11 cellular contexts compared by ENCODE assay signal in genomic region chr1:205512059-205513045, GRCh38. TPM values are rescaled to one million over a fixed set of nuclear protein-coding genes. Genes with fewer than 3 reads are reported as not detected.
A peak's percentile ranks its signal among the peaks of the same experiment; 100 is the strongest.
DNase-seq lines count a peak whose midpoint lies in the region; ATAC-seq and TF ChIP-seq lines count a peak whose summit lies in the region.
"Had no signal": no experiment of that assay in that cellular context is flagged by ENCODE, and none has a peak within 500 bp of the region (broad histone marks: within the 10 kb centered on the region; RNA-seq: fewer than 3 reads in every experiment).

No MANE protein-coding gene starts in this region.

- H3K4me1 Mint-ChIP-seq in activated CD4-positive, alpha-beta memory T cell treated with anti-CD3 and anti-CD28 coated beads, Interleukin-2, amount 10 ng/mL, durations not matched to agents 7 days and 5 days, result peaks cover 3% of the 10 kb centered on the region

- H3K27ac ChIP-seq in colonic mucosa (no peak overlapping the region), lung (ENCODE audit: low read depth in 1 of 2, low read length in 1 of 2) (peak overlapping the region; percentile 57 to 76), tibial artery (peak overlapping the region; percentile 89 to 92)
- H3K27ac ChIP-seq: A549 had no signal

- no peak overlapping the region for H3K9ac ChIP-seq in colonic mucosa (ENCODE audit: low read depth in 2 of 2, low read length in 2 of 2)

- H3K36me3 ChIP-seq in colonic mucosa, result no peaks in the 10 kb centered on the region
- no peaks in the 10 kb centered on the region for H3K36me3 ChIP-seq in lung (ENCODE audit: control insufficient read depth in 2 of 2, insufficient read depth in 2 of 2, low read length in 2 of 2)
- H3K36me3 ChIP-seq in tibial artery, result no peaks in the 10 kb centered on the region

- H3K36me3 Mint-ChIP-seq in activated CD4-positive, alpha-beta memory T cell treated with anti-CD3 and anti-CD28 coated beads, Interleukin-2, amount 10 ng/mL, durations not matched to agents 7 days and 5 days (ENCODE audit: low read depth), result no peaks in the 10 kb centered on the region

- no peak overlapping the region for H3K4me3 ChIP-seq in colonic mucosa
- H3K4me3 ChIP-seq in lung, result no peak overlapping the region
- no peak overlapping the region for H3K4me3 ChIP-seq in tibial artery
- H3K4me3 ChIP-seq: A549 had no signal

- DNase-seq in NCI-H2029 (lab: John Stamatoyannopoulos, UW) (peak; percentile 22), NCI-H2029 treated with DMSO at 0.1 percent for 48 hours (lab: John Stamatoyannopoulos, UW) (no peak), colonic mucosa (peak; percentile 41), lung (ENCODE audit: low spot score) (no peak), tibial artery (peak; percentile 53 to 92)
- DNase-seq in activated CD4-positive, alpha-beta memory T cell treated with anti-CD3 and anti-CD28 coated beads, Interleukin-2, amount 10 ng/mL, durations not matched to agents 7 days and 5 days, result no peak

- intact Hi-C loops in colonic mucosa (cut with DNase I), result no loop called here
- intact Hi-C loops in tibial artery (cut with DNase I; ENCODE audit: low total_unique reads), result no loop called here

- H3K27me3 Mint-ChIP-seq in activated CD4-positive, alpha-beta memory T cell treated with anti-CD3 and anti-CD28 coated beads, Interleukin-2, amount 10 ng/mL, durations not matched to agents 7 days and 5 days, result peaks cover 3% of the 10 kb centered on the region

- TF ChIP-seq CTCF in colonic mucosa (IDR thresholded peaks at IDR 0.05) (no peak), lung (IDR thresholded peaks at IDR 0.05; ENCODE audit: control extremely low read depth, extremely low read depth) (no peak), tibial artery (IDR thresholded peaks at IDR 0.05) (no peak)

- no peaks in the 10 kb centered on the region for H3K9me3 ChIP-seq in colonic mucosa
- H3K9me3 ChIP-seq in lung (ENCODE audit: control insufficient read depth in 2 of 2, insufficient read depth in 1 of 2, low read length in 1 of 2), result no peaks in the 10 kb centered on the region
- H3K9me3 ChIP-seq in tibial artery, result no peaks in the 10 kb centered on the region
- H3K9me3 ChIP-seq: A549 had no signal

- H3K27me3 ChIP-seq in colonic mucosa, result no peaks in the 10 kb centered on the region
- H3K27me3 ChIP-seq in lung (ENCODE audit: control insufficient read depth, insufficient read depth), result no peaks in the 10 kb centered on the region
- H3K27me3 ChIP-seq in tibial artery, result no peaks in the 10 kb centered on the region

- no peak overlapping the region for H3K4me3 Mint-ChIP-seq in activated CD4-positive, alpha-beta memory T cell treated with anti-CD3 and anti-CD28 coated beads, Interleukin-2, amount 10 ng/mL, durations not matched to agents 7 days and 5 days

- H3K9me3 Mint-ChIP-seq in activated CD4-positive, alpha-beta memory T cell treated with anti-CD3 and anti-CD28 coated beads, Interleukin-2, amount 10 ng/mL, durations not matched to agents 7 days and 5 days, result no peaks in the 10 kb centered on the region

- ATAC-seq in lung (ENCODE audit: insufficient read depth, low FRiP score) (peak; percentile 16), GM19035 (IDR thresholded peaks at IDR 0.05; ENCODE audit: unreplicated experiment) (no peak), HG02642 (IDR thresholded peaks at IDR 0.05; ENCODE audit: poor library complexity, unreplicated experiment) (no peak)
- ATAC-seq: A549, SK-N-SH treated with all-trans-retinoic acid at 6 μM for 48 hours had no signal

- CTCF ChIA-PET in activated CD4-positive, alpha-beta memory T cell treated with anti-CD3 and anti-CD28 coated beads, Interleukin-2, amount 10 ng/mL, durations not matched to agents 7 days and 5 days (lab: Charles Lee), result interaction anchor here (0.9 to 1.8 kb wide), 3 partner anchors 10 to 239 kb away, joined by 3 read pairs; no protein-coding TSS in a partner anchor

- POLR2A ChIA-PET in activated CD4-positive, alpha-beta memory T cell treated with anti-CD3 and anti-CD28 coated beads, Interleukin-2, amount 10 ng/mL, durations not matched to agents 7 days and 5 days (lab: Charles Lee), result interaction anchor here (1.3 kb wide), 1 partner anchor 12 kb away, joined by 3 read pairs; no protein-coding TSS in a partner anchor

- H3K27ac Mint-ChIP-seq in activated CD4-positive, alpha-beta memory T cell treated with anti-CD3 and anti-CD28 coated beads, Interleukin-2, amount 10 ng/mL, durations not matched to agents 7 days and 5 days, result no peak overlapping the region

- H3K4me1 ChIP-seq in colonic mucosa (no peaks in the 10 kb centered on the region), lung (ENCODE audit: control insufficient read depth in 2 of 2, insufficient read depth in 2 of 2, low read length in 2 of 2) (peaks cover 24 to 29% of the 10 kb centered on the region in 2 donors), tibial artery (peaks cover 0 to 91% (median 67%) of the 10 kb centered on the region in 4 donors)
- H3K4me1 ChIP-seq: A549 had no signal

- 52 to 56% methylated on average over 13 of the region's 13 CpGs for WGBS in lung, 2 donors

RNA-seq across cellular contexts. Expression of gene CDK18, which starts 7.9 kb away (rescaled TPM):
- total RNA-seq in colonic mucosa (10 to 100 TPM; 27.9 to 46.0 TPM), lung (10 to 100 TPM; 10.9 to 19.1 TPM)
- polyA plus RNA-seq in lung, result 10 to 100 TPM in 1 of 2 donors, 1 to 10 TPM in 1; 9.7 to 21.0 TPM
- 1 to 10 TPM; 1.1 to 1.4 TPM for total RNA-seq in activated CD4-positive, alpha-beta memory T cell treated with anti-CD3 and anti-CD28 coated beads, Interleukin-2, amount 10 ng/mL, durations not matched to agents 7 days and 5 days

RNA-seq across cellular contexts. Expression of gene BLACAT1, which starts 56.5 kb away (rescaled TPM):
- under 1 TPM; 0.20 to 0.37 TPM for total RNA-seq in colonic mucosa
- total RNA-seq in lung, result under 1 TPM; 0.55 to 0.74 TPM
- polyA plus RNA-seq in lung, result under 1 TPM; 0.35 to 0.61 TPM
- under 1 TPM; 0.55 to 0.65 TPM for total RNA-seq in activated CD4-positive, alpha-beta memory T cell treated with anti-CD3 and anti-CD28 coated beads, Interleukin-2, amount 10 ng/mL, durations not matched to agents 7 days and 5 days
- total RNA-seq: mononuclear cell had no signal

Comparison
In these comparisons a context has a peak if more than half of its experiments do, and no peak if none do; other contexts are left out.
1. DNase-seq: peak in NCI-H2029 (single experiment), colonic mucosa (single experiment) and tibial artery (2 of 2); none in NCI-H2029 treated with DMSO at 0.1 percent for 48 hours (single experiment), lung (single experiment) and activated CD4-positive, alpha-beta memory T cell treated with anti-CD3 and anti-CD28 coated beads, Interleukin-2, amount 10 ng/mL, durations not matched to agents 7 days and 5 days (single experiment).
2. RNA of gene CDK18, which starts 7.9 kb away (total RNA-seq): 27.9 to 46.0 TPM in colonic mucosa and 10.9 to 19.1 TPM in lung; 1.1 to 1.4 TPM in activated CD4-positive, alpha-beta memory T cell treated with anti-CD3 and anti-CD28 coated beads, Interleukin-2, amount 10 ng/mL, durations not matched to agents 7 days and 5 days; every median in the first group is over 4 times any median in the second.